ENCODE assay signal across 1 cellular context in genomic region chr6:39166189-39166917, GRCh38.
TF ChIP-seq lines count a peak whose summit lies in the region.

No MANE protein-coding gene starts in this region.

TF ChIP-seq in GM12878, 131 proteins besides CTCF, POLR2A, EP300 and RAD21 (continued from another document):
- TF ChIP-seq POU2F2 (IDR thresholded peaks at IDR 0.05; ENCODE audit: borderline replicate concordance, low read depth, low read length) (0 out of 3 replicates have a peak, but pooled peaks have one; percentile 22), MEF2B (IDR thresholded peaks at IDR 0.05; ENCODE audit: partially characterized antibody, poor library complexity, severe bottlenecking) (no peak), LARP7 (IDR thresholded peaks at IDR 0.05) (0 out of 2 replicates have a peak, but pooled peaks have one; percentile 25), SIX5 (IDR thresholded peaks at IDR 0.05; ENCODE audit: low read depth, low read length, severe bottlenecking) (no peak)
